Comparison of ENCODE assay signal across 8 cellular contexts in genomic region chr2:19488009-19488691, GRCh38.
A peak's percentile ranks its signal among the peaks of the same experiment; 100 is the strongest.
DNase-seq lines count a peak whose midpoint lies in the region; ATAC-seq and TF ChIP-seq lines count a peak whose summit lies in the region.

No MANE protein-coding gene starts in this region.

- TF ChIP-seq CTCF in AG09309 (IDR thresholded peaks at IDR 0.05; ENCODE audit: control insufficient read depth, insufficient read depth, low read depth, low read length, missing control alignments), result no peak
- no peak for TF ChIP-seq CTCF in spleen (IDR thresholded peaks at IDR 0.05 in 8 of 11, conservative IDR thresholded peaks at IDR 0.05 in 3 of 11)
- no peak for TF ChIP-seq CTCF in hepatocyte (IDR thresholded peaks at IDR 0.05; ENCODE audit: poor library complexity)
- TF ChIP-seq CTCF in prostate gland (IDR thresholded peaks at IDR 0.05), result no peak

- ATAC-seq in GM19455 (IDR thresholded peaks at IDR 0.05; ENCODE audit: unreplicated experiment) (peak; percentile 88), HG03342 (IDR thresholded peaks at IDR 0.05; ENCODE audit: unreplicated experiment) (peak; percentile 91)

- no peak overlapping the region for H2AFZ ChIP-seq in hepatocyte

- no peak overlapping the region for H3K4me3 ChIP-seq in AG09309 (ENCODE audit: control insufficient read depth, low read depth, low read length)
- no peak overlapping the region for H3K4me3 ChIP-seq in adipocyte (ENCODE audit: low read length)
- no peak overlapping the region for H3K4me3 ChIP-seq in spleen
- H3K4me3 ChIP-seq in hepatocyte, result no peak overlapping the region
- no peak overlapping the region for H3K4me3 ChIP-seq in prostate gland

- H3K9me3 ChIP-seq in adipocyte (ENCODE audit: control insufficient read depth, low read length) (no peaks in the 10 kb centered on the region), spleen (no peaks in the 10 kb centered on the region), hepatocyte (ENCODE audit: low read depth) (no peaks in the 10 kb centered on the region), prostate gland (no peaks in the 10 kb centered on the region)

- H4K20me1 ChIP-seq in hepatocyte (ENCODE audit: insufficient read depth, poor library complexity, severe bottlenecking), result no peaks in the 10 kb centered on the region

- 78 to 86% (median 83%) methylated on average over 4 of the region's 4 CpGs for WGBS in spleen, 5 donors
- 50% methylated on average over 4 of the region's 4 CpGs for WGBS in hepatocyte (ENCODE audit: low lambda C conversion rate, missing lambda C conversion rate)
- 73% methylated on average over 4 of the region's 4 CpGs for WGBS in prostate gland

- peak; percentile 46 for DNase-seq in AG09309 (ENCODE audit: low read depth)
- DNase-seq in adipocyte (ENCODE audit: low read depth), result peak; percentile 48
- no peak for DNase-seq in spleen
- no peak for DNase-seq in hepatocyte (ENCODE audit: low spot score)
- DNase-seq in prostate gland (ENCODE audit: low spot score), result no peak
- no peak for DNase-seq in D341Med (ENCODE audit: low spot score)

- TF ChIP-seq POLR2A in spleen (IDR thresholded peaks at IDR 0.05), result no peak
- no peak for TF ChIP-seq POLR2A in prostate gland (IDR thresholded peaks at IDR 0.05)

- no peaks in the 10 kb centered on the region for H3K79me2 ChIP-seq in hepatocyte

- no peaks in the 10 kb centered on the region for H3K27me3 ChIP-seq in adipocyte (replicated peaks; ENCODE audit: control insufficient read depth, insufficient read depth, low read length)
- H3K27me3 ChIP-seq in spleen (replicated peaks in 1 of 7), result peaks cover 0 to 5% (median 0%) of the 10 kb centered on the region in 7 donors
- H3K27me3 ChIP-seq in hepatocyte, result no peaks in the 10 kb centered on the region
- no peaks in the 10 kb centered on the region for H3K27me3 ChIP-seq in prostate gland (replicated peaks; ENCODE audit: insufficient read depth)

- H3K4me1 ChIP-seq in adipocyte (ENCODE audit: control insufficient read depth, insufficient read depth, low read length), result peaks cover 6% of the 10 kb centered on the region
- no peaks in the 10 kb centered on the region for H3K4me1 ChIP-seq in spleen
- H3K4me1 ChIP-seq in hepatocyte (ENCODE audit: insufficient read depth), result peaks cover 14% of the 10 kb centered on the region
- H3K4me1 ChIP-seq in prostate gland (replicated peaks), result no peaks in the 10 kb centered on the region

- H3K27ac ChIP-seq in spleen (no peak overlapping the region), hepatocyte (no peak overlapping the region), prostate gland (no peak overlapping the region)

- H3K36me3 ChIP-seq in adipocyte (ENCODE audit: control insufficient read depth, insufficient read depth, low read length, severe bottlenecking), result no peaks in the 10 kb centered on the region
- H3K36me3 ChIP-seq in spleen, result no peaks in the 10 kb centered on the region
- no peaks in the 10 kb centered on the region for H3K36me3 ChIP-seq in hepatocyte (replicated peaks; ENCODE audit: insufficient read depth, low read depth)
- H3K36me3 ChIP-seq in prostate gland, result no peaks in the 10 kb centered on the region

- no peak overlapping the region for H3K4me2 ChIP-seq in hepatocyte

- no peaks in the 10 kb centered on the region for H3K9me2 ChIP-seq in hepatocyte (replicated peaks; ENCODE audit: insufficient read depth)

- intact Hi-C loops in spleen (cut with DNase I; ENCODE audit: low total_unique reads), result no loop called here
- intact Hi-C loops in prostate gland (cut with DNase I), result no loop called here

- no peak overlapping the region for H3K9ac ChIP-seq in adipocyte (ENCODE audit: low read length)

Comparison
In these comparisons a context has a peak if more than half of its experiments do, and no peak if none do; other contexts are left out.
1. DNase-seq: peak in AG09309 (single experiment) and adipocyte (single experiment); none in spleen (single experiment), hepatocyte (single experiment), prostate gland (single experiment) and D341Med (single experiment).